Comparison of ENCODE assay signal across 8 cellular contexts in genomic region chr12:74539261-74539660, GRCh38. TPM values are rescaled to one million over a fixed set of nuclear protein-coding genes. Genes with fewer than 3 reads are reported as not detected.
DNase-seq lines count a peak whose midpoint lies in the region; ATAC-seq and TF ChIP-seq lines count a peak whose summit lies in the region.

No MANE protein-coding gene starts in this region.

- no peaks in the 10 kb centered on the region for H3K9me2 ChIP-seq in OCI-LY7 (ENCODE audit: insufficient read depth, low read length)

- TF ChIP-seq POLR2A in prostate gland (IDR thresholded peaks at IDR 0.05), result no peak

- no peak for TF ChIP-seq CTCF in GM06990 (IDR thresholded peaks at IDR 0.05; ENCODE audit: insufficient read depth, low read length, poor library complexity, severe bottlenecking)
- TF ChIP-seq CTCF in OCI-LY7 (conservative IDR thresholded peaks at IDR 0.05; ENCODE audit: low read length), result no peak
- no peak for TF ChIP-seq CTCF in epithelial cell of proximal tubule (conservative IDR thresholded peaks at IDR 0.05; ENCODE audit: low read depth, low read length)
- TF ChIP-seq CTCF in prostate gland (IDR thresholded peaks at IDR 0.05), result no peak

- DNase-seq in GM06990 (ENCODE audit: extremely low read depth, insufficient read length), result no peak
- peak; percentile 2 for DNase-seq in OCI-LY7 (ENCODE audit: low spot score)
- DNase-seq in epithelial cell of proximal tubule (ENCODE audit: low read depth), result no peak
- no peak for DNase-seq in prostate gland (ENCODE audit: low spot score)
- DNase-seq in nucleus accumbens (lab: John Stamatoyannopoulos, UW), result no peak
- no peak for DNase-seq in activated CD4-positive, CD25-positive, alpha-beta regulatory T cell (lab: John Stamatoyannopoulos, UW)
- DNase-seq in SKM-1 (lab: John Stamatoyannopoulos, UW; ENCODE audit: unreplicated experiment), result no peak

- peak overlapping the region; percentile 96 for H3K4me2 ChIP-seq in OCI-LY7 (ENCODE audit: low read length)

- H3K4me3 ChIP-seq in GM06990 (replicated peaks; ENCODE audit: low read depth, low read length), result peak overlapping the region; percentile 80
- peak overlapping the region; percentile 95 for H3K4me3 ChIP-seq in OCI-LY7 (ENCODE audit: low read depth, low read length, poor library complexity, severe bottlenecking)
- H3K4me3 ChIP-seq in epithelial cell of proximal tubule (ENCODE audit: low read depth, low read length), result peak overlapping the region; percentile 64
- H3K4me3 ChIP-seq in prostate gland, result peak overlapping the region; percentile 72 to 81

- intact Hi-C loops in OCI-LY7 (cut with micrococcal nuclease; ENCODE audit: unreplicated experiment) (loop anchor here (5.0 kb wide), 4 partner anchors 88 to 587 kb away; no protein-coding TSS in a partner anchor), prostate gland (cut with DNase I) (no loop called here)

- H3K4me1 ChIP-seq in OCI-LY7 (ENCODE audit: insufficient read depth, low read length, poor library complexity, severe bottlenecking) (peaks cover 38% of the 10 kb centered on the region), prostate gland (replicated peaks) (peaks cover 5% of the 10 kb centered on the region)

- H2AFZ ChIP-seq in OCI-LY7 (ENCODE audit: low read length), result no peak overlapping the region

- H3K79me2 ChIP-seq in OCI-LY7 (ENCODE audit: insufficient read depth, low read depth, low read length), result peaks cover 61% of the 10 kb centered on the region

- CTCF ChIA-PET in OCI-LY7 (lab: Charles Lee; ENCODE audit: unreplicated experiment), result no interaction called here

- POLR2A ChIA-PET in OCI-LY7 (lab: Charles Lee), result no interaction called here

- no peak for ATAC-seq in HG03025 (IDR thresholded peaks at IDR 0.05; ENCODE audit: low FRiP score, unreplicated experiment)

- no peaks in the 10 kb centered on the region for H3K9me3 ChIP-seq in OCI-LY7 (ENCODE audit: low read length)
- no peaks in the 10 kb centered on the region for H3K9me3 ChIP-seq in prostate gland

- H3K27me3 ChIP-seq in GM06990 (replicated peaks; ENCODE audit: control insufficient read depth, insufficient read depth, low read length), result no peaks in the 10 kb centered on the region
- no peaks in the 10 kb centered on the region for H3K27me3 ChIP-seq in prostate gland (replicated peaks; ENCODE audit: insufficient read depth)

- 72% methylated on average over 4 of the region's 4 CpGs for WGBS in prostate gland

- no TSS peak for BruUV-seq in OCI-LY7 (replicated peaks; lab: Mats Ljungman, UMichigan)

- peaks cover 44% of the 10 kb centered on the region for H4K20me1 ChIP-seq in OCI-LY7 (ENCODE audit: insufficient read depth, low read length)

- H3K36me3 ChIP-seq in GM06990 (ENCODE audit: control insufficient read depth, insufficient read depth, low read length), result peaks cover 2% of the 10 kb centered on the region
- peaks cover 59% of the 10 kb centered on the region for H3K36me3 ChIP-seq in OCI-LY7 (ENCODE audit: insufficient read depth, low read length)
- H3K36me3 ChIP-seq in prostate gland, result no peaks in the 10 kb centered on the region

- H3K27ac ChIP-seq in OCI-LY7 (ENCODE audit: low read depth, low read length, poor library complexity, severe bottlenecking), result peak overlapping the region; percentile 94
- H3K27ac ChIP-seq in prostate gland, result no peak overlapping the region

RNA-seq across cellular contexts. Expression of gene ATXN7L3B, which starts 1.6 kb away (rescaled TPM):
- total RNA-seq in OCI-LY7 (2014; rRNA removed; shearing (Covaris generic)), result 21.5 and 22.4 TPM in 2 replicates
- total RNA-seq in OCI-LY7 (2022), result 33.3 and 35.1 TPM in 2 replicates
- total RNA-seq in epithelial cell of proximal tubule, result 13.1 and 20.5 TPM in 2 replicates
- 10 to 100 TPM; 28.2 to 37.3 TPM for total RNA-seq in prostate gland
